1 cellular context compared by ENCODE assay signal in genomic region chr22:18001040-18001893, GRCh38.
TF ChIP-seq lines count a peak whose summit lies in the region.

No MANE protein-coding gene starts in this region.

TF ChIP-seq in GM23338, 12 proteins besides CTCF, POLR2A, EP300 and RAD21 (continued from another document):
- TF ChIP-seq, protein P1, sequence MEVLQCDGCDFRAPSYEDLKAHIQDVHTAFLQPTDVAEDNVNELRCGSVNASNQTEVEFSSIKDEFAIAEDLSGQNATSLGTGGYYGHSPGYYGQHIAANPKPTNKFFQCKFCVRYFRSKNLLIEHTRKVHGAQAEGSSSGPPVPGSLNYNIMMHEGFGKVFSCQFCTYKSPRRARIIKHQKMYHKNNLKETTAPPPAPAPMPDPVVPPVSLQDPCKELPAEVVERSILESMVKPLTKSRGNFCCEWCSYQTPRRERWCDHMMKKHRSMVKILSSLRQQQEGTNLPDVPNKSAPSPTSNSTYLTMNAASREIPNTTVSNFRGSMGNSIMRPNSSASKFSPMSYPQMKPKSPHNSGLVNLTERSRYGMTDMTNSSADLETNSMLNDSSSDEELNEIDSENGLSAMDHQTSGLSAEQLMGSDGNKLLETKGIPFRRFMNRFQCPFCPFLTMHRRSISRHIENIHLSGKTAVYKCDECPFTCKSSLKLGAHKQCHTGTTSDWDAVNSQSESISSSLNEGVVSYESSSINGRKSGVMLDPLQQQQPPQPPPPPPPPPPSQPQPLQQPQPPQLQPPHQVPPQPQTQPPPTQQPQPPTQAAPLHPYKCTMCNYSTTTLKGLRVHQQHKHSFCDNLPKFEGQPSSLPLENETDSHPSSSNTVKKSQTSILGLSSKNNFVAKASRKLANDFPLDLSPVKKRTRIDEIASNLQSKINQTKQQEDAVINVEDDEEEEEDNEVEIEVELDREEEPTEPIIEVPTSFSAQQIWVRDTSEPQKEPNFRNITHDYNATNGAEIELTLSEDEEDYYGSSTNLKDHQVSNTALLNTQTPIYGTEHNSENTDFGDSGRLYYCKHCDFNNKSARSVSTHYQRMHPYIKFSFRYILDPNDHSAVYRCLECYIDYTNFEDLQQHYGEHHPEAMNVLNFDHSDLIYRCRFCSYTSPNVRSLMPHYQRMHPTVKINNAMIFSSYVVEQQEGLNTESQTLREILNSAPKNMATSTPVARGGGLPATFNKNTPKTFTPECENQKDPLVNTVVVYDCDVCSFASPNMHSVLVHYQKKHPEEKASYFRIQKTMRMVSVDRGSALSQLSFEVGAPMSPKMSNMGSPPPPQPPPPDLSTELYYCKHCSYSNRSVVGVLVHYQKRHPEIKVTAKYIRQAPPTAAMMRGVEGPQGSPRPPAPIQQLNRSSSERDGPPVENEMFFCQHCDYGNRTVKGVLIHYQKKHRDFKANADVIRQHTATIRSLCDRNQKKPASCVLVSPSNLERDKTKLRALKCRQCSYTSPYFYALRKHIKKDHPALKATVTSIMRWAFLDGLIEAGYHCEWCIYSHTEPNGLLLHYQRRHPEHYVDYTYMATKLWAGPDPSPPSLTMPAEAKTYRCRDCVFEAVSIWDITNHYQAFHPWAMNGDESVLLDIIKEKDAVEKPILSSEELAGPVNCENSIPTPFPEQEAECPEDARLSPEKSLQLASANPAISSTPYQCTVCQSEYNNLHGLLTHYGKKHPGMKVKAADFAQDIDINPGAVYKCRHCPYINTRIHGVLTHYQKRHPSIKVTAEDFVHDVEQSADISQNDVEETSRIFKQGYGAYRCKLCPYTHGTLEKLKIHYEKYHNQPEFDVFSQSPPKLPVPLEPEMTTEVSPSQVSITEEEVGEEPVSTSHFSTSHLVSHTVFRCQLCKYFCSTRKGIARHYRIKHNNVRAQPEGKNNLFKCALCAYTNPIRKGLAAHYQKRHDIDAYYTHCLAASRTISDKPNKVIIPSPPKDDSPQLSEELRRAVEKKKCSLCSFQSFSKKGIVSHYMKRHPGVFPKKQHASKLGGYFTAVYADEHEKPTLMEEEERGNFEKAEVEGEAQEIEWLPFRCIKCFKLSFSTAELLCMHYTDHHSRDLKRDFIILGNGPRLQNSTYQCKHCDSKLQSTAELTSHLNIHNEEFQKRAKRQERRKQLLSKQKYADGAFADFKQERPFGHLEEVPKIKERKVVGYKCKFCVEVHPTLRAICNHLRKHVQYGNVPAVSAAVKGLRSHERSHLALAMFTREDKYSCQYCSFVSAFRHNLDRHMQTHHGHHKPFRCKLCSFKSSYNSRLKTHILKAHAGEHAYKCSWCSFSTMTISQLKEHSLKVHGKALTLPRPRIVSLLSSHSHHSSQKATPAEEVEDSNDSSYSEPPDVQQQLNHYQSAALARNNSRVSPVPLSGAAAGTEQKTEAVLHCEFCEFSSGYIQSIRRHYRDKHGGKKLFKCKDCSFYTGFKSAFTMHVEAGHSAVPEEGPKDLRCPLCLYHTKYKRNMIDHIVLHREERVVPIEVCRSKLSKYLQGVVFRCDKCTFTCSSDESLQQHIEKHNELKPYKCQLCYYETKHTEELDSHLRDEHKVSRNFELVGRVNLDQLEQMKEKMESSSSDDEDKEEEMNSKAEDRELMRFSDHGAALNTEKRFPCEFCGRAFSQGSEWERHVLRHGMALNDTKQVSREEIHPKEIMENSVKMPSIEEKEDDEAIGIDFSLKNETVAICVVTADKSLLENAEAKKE (CRISPR knock-in tag; IDR thresholded peaks at IDR 0.05): no peak
TF ChIP-seq in GM23338: peak in this region for 1.
